Comparison of ENCODE assay signal across 9 cellular contexts in the genomic region with DNA sequence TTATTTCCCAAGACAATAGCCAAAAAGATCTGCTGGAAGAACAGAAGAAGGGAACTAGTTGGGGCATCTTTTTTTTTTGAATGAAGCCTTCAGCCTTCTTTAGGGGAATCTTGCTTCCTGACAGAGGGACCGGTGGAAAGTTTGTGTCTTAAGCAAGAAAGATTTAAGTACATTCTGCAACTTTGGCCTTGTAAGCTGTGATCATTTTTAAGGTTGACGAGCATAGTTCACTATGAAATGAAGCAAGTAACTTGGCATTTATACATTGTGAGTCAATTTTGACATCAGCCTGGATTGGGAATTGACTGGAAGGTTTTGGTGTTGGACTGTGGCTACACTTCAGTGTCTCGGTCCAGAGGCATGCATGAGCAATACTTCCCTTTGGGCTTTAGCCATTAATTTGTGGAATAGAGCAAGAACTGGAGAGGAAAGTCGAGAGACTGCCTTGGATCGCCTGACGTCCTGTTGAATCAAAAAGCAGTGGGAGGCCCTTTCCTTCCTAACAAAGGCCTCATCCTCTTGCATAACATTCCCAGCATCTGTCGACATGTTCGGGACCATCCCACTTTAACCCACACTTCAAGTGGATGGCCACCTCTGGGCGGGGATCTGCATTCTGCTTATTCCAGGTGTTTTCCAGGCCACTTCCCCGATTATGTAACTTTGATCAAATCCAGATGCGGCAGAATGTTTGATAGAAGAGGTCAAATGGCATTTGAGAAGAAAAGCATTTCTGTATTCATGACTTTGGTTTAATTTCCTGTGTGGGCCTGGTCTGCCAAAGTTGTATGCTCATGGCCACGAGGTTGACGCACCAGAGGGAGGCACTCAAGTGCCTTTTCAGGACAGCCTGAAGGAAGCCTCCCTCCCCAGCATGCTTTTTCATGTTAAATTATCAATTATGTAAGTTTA. TPM values are rescaled to one million over a fixed set of nuclear protein-coding genes. Genes with fewer than 3 reads are reported as not detected.
DNase-seq lines count a peak whose midpoint lies in the region; ATAC-seq, FAIRE-seq and TF ChIP-seq lines count a peak whose summit lies in the region.
"Had no signal": no experiment of that assay in that cellular context is flagged by ENCODE, and none has a peak within 500 bp of the region (broad histone marks: within the 10 kb centered on the region; RNA-seq: fewer than 3 reads in every experiment).

No MANE protein-coding gene starts in this region.

- no peaks in the 10 kb centered on the region for H3K9me3 ChIP-seq in lung (ENCODE audit: control insufficient read depth in 2 of 2, insufficient read depth in 1 of 2, low read length in 1 of 2)

- H3K27me3 Mint-ChIP-seq in activated T-cell treated with anti-CD3 and anti-CD28 coated beads, Interleukin-2, amount 50 U/mL, for 72 hours (ENCODE audit: low read depth) = no peaks in the 10 kb centered on the region

- no peaks in the 10 kb centered on the region for H3K36me3 ChIP-seq in lung (ENCODE audit: control insufficient read depth in 2 of 2, insufficient read depth in 2 of 2, low read length in 2 of 2)
- peaks cover 2% of the 10 kb centered on the region for H3K36me3 ChIP-seq in urinary bladder (ENCODE audit: insufficient read depth)

- peaks cover 18% of the 10 kb centered on the region for H3K4me1 Mint-ChIP-seq in activated T-cell treated with anti-CD3 and anti-CD28 coated beads, Interleukin-2, amount 50 U/mL, for 72 hours (ENCODE audit: low read depth)

- no peak overlapping the region for H3K27ac Mint-ChIP-seq in activated T-cell treated with anti-CD3 and anti-CD28 coated beads, Interleukin-2, amount 50 U/mL, for 72 hours

- no peaks in the 10 kb centered on the region for H3K9me3 Mint-ChIP-seq in activated T-cell treated with anti-CD3 and anti-CD28 coated beads, Interleukin-2, amount 50 U/mL, for 72 hours

- H3K27ac ChIP-seq in lung (ENCODE audit: low read depth in 1 of 2, low read length in 1 of 2) (peak overlapping the region; percentile 28 to 70), urinary bladder (ENCODE audit: low read depth) (peak overlapping the region; percentile 57)
- H3K27ac ChIP-seq: 22Rv1 had no signal

- no peak for TF ChIP-seq CTCF in lung (IDR thresholded peaks at IDR 0.05; ENCODE audit: control extremely low read depth, extremely low read depth)

- DNase-seq in DMS 273 (lab: John Stamatoyannopoulos, UW; ENCODE audit: unreplicated experiment) (peak; percentile 38), DMS 273 treated with DMSO at 0.1 percent for 48 hours (lab: John Stamatoyannopoulos, UW) (no peak), lung (ENCODE audit: low spot score) (peak; percentile 72), NOMO-1 treated with dmso at 0.1 percent for 144 hours (lab: John Stamatoyannopoulos, UW; ENCODE audit: unreplicated experiment) (no peak), NCI-H82 (lab: John Stamatoyannopoulos, UW) (no peak)
- no peak for DNase-seq in activated T-cell treated with anti-CD3 and anti-CD28 coated beads, Interleukin-2, amount 50 U/mL, for 72 hours

- WGBS in lung, 2 donors = 28% methylated on average over 13 of the region's 13 CpGs
- 17% methylated on average over 13 of the region's 13 CpGs for WGBS in urinary bladder

- H3K27me3 ChIP-seq in lung (ENCODE audit: control insufficient read depth, insufficient read depth) = no peaks in the 10 kb centered on the region

- peak; percentile 81 for ATAC-seq in lung (ENCODE audit: insufficient read depth, low FRiP score)
- ATAC-seq in activated T-cell treated with anti-CD3 and anti-CD28 coated beads, Interleukin-2, amount 50 U/mL, for 72 hours (replicated peaks in 1 of 2) = no peak

- peaks cover 11 to 18% of the 10 kb centered on the region in 2 donors for H3K4me1 ChIP-seq in lung (ENCODE audit: control insufficient read depth in 2 of 2, insufficient read depth in 2 of 2, low read length in 2 of 2)
- H3K4me1 ChIP-seq in urinary bladder (ENCODE audit: insufficient read depth) = no peaks in the 10 kb centered on the region

- peaks cover 0 to 1% of the 10 kb centered on the region in 2 donors for H3K36me3 Mint-ChIP-seq in activated T-cell treated with anti-CD3 and anti-CD28 coated beads, Interleukin-2, amount 50 U/mL, for 72 hours (ENCODE audit: insufficient read depth in 2 of 2)

- FAIRE-seq in endometrium (lab: Jason Lieb, UNC) = peak; percentile 63

- H3K4me3 ChIP-seq in lung = no peak overlapping the region
- H3K4me3 ChIP-seq in urinary bladder (ENCODE audit: low read depth, low read length) = no peak overlapping the region

- no peak overlapping the region for H3K4me3 Mint-ChIP-seq in activated T-cell treated with anti-CD3 and anti-CD28 coated beads, Interleukin-2, amount 50 U/mL, for 72 hours

RNA-seq across cellular contexts. Expression of a gene that starts 12.5 kb away (rescaled TPM):
- 10 to 100 TPM; 47.1 to 60.0 TPM for total RNA-seq in lung
- 10 to 100 TPM; 23.3 to 28.3 TPM for polyA plus RNA-seq in lung
- total RNA-seq in urinary bladder = 46.5 TPM
- polyA plus RNA-seq in urinary bladder = 125 TPM
- total RNA-seq in activated T-cell treated with anti-CD3 and anti-CD28 coated beads, Interleukin-2, amount 50 U/mL, for 72 hours = 10 to 100 TPM; 36.5 to 39.9 TPM

RNA-seq across cellular contexts. Expression of a gene that starts 49.0 kb away (rescaled TPM):
- not detected for total RNA-seq in lung
- under 1 TPM; 0.13 to 0.16 TPM for polyA plus RNA-seq in lung
- total RNA-seq in urinary bladder = not detected
- polyA plus RNA-seq in urinary bladder = 0.15 TPM
- not detected for total RNA-seq in activated T-cell treated with anti-CD3 and anti-CD28 coated beads, Interleukin-2, amount 50 U/mL, for 72 hours

Comparison
In these comparisons a context has a peak if more than half of its experiments do, and no peak if none do; other contexts are left out.
1. DNase-seq: peak in DMS 273 (single experiment) and lung (single experiment); none in DMS 273 treated with DMSO at 0.1 percent for 48 hours (single experiment), activated T-cell treated with anti-CD3 and anti-CD28 coated beads, Interleukin-2, amount 50 U/mL, for 72 hours (0 of 2), NOMO-1 treated with dmso at 0.1 percent for 144 hours (single experiment) and NCI-H82 (single experiment).